9 cellular contexts compared by ENCODE assay signal in the genomic region with DNA sequence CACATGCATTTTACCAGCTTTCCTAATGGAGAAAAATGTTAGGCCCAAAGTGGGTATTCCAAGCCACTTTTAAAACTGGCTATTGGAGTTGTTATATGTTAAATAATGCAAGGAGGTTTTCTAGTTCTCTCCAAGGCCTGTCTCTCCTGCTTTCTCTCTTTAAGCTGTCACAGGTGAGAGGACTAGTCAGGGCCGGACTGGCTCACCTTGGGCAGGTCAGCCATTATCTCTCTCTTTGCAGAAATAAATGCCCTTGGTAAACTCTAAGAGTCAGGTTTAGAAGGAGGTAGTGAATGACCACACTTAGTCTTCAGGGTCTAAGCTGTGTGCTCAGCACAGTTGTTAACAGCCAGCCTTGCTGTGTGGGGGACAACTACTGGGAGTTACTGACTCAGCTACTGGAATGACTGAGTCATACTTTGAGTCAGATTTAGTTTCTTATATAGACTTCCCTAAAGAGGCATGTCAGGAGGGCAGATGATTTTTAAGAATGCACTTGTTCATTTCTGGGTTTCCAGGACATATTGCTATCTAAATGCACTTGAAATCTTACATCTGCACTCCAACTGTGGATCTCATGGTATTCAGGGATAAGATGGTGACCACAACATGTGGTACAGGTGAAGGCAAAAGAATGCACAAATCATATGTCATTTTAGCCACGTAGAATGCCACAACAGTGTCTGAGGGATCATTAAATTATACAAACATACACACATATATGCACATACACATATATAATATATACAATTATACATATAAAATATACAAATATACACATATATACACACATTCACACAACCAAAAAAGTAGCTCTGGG.
DNase-seq lines count a peak whose midpoint lies in the region; ATAC-seq and TF ChIP-seq lines count a peak whose summit lies in the region.
"Had no signal": no experiment of that assay in that cellular context is flagged by ENCODE, and none has a peak within 500 bp of the region (broad histone marks: within the 10 kb centered on the region; RNA-seq: fewer than 3 reads in every experiment).

No MANE protein-coding gene starts in this region.

- no peak for TF ChIP-seq CTCF in nephron progenitor cell (IDR thresholded peaks at IDR 0.05)

- 77% methylated on average over 2 of the region's 2 CpGs for WGBS in HUES64

- ATAC-seq in GM18499 (IDR thresholded peaks at IDR 0.05; ENCODE audit: insufficient read depth, unreplicated experiment) (peak; percentile 100), GM21786 (IDR thresholded peaks at IDR 0.05; ENCODE audit: unreplicated experiment) (peak; percentile 96)

- H3K9ac ChIP-seq in HUES64 (ENCODE audit: low read depth, low read length) (no peak overlapping the region), Karpas-422 (ENCODE audit: low read length) (no peak overlapping the region)
- H3K9ac ChIP-seq: parathyroid adenoma had no signal

- H3K4me1 ChIP-seq in HUES64 (ENCODE audit: insufficient read depth, low read length) = peaks cover 26% of the 10 kb centered on the region
- no peaks in the 10 kb centered on the region for H3K4me1 ChIP-seq in Karpas-422 (ENCODE audit: low read length)
- H3K4me1 ChIP-seq: parathyroid adenoma had no signal

- H3K79me2 ChIP-seq in Karpas-422 (ENCODE audit: low read length) = no peaks in the 10 kb centered on the region
- H3K79me2 ChIP-seq: parathyroid adenoma had no signal

- DNase-seq in amniotic epithelial cell (ENCODE audit: low read depth) (peak; percentile 88), nephron progenitor cell (no peak), NCI-H524 treated with DMSO at 0.1 percent for 48 hours (lab: John Stamatoyannopoulos, UW) (no peak), SK-N-DZ (ENCODE audit: low spot score) (no peak), Karpas-422 (no peak)

- peak overlapping the region; percentile 28; the same call in 1 of the 2 replicates for H3K27ac ChIP-seq in HUES64 (ENCODE audit: low read depth, low read length)
- no peak overlapping the region for H3K27ac ChIP-seq in Karpas-422 (ENCODE audit: low read length)
- H3K27ac ChIP-seq: parathyroid adenoma had no signal

- peaks cover 14% of the 10 kb centered on the region for H3K4me1 Mint-ChIP-seq in nephron progenitor cell

- H3K4me2 ChIP-seq in Karpas-422 (ENCODE audit: low read depth, low read length, poor library complexity, severe bottlenecking) = no peak overlapping the region

- H3K27me3 ChIP-seq in HUES64 (ENCODE audit: insufficient read depth, low read length) (no peaks in the 10 kb centered on the region), Karpas-422 (ENCODE audit: low read length) (no peaks in the 10 kb centered on the region)

- no peak overlapping the region for H2AFZ ChIP-seq in Karpas-422 (ENCODE audit: low read length)
- H2AFZ ChIP-seq: parathyroid adenoma had no signal

- peak overlapping the region; percentile 44 for H3K27ac Mint-ChIP-seq in nephron progenitor cell

- H3K9me3 Mint-ChIP-seq in nephron progenitor cell = no peaks in the 10 kb centered on the region

- no peaks in the 10 kb centered on the region for H3K36me3 Mint-ChIP-seq in nephron progenitor cell (ENCODE audit: low read depth)

- no peaks in the 10 kb centered on the region for H3K27me3 Mint-ChIP-seq in nephron progenitor cell (ENCODE audit: low read depth, poor library complexity)

- no peaks in the 10 kb centered on the region for H3K9me3 ChIP-seq in HUES64 (ENCODE audit: insufficient read depth, low read depth, low read length)
- H3K9me3 ChIP-seq in Karpas-422 (ENCODE audit: low read length) = no peaks in the 10 kb centered on the region

- no peak overlapping the region for H3K4me3 Mint-ChIP-seq in nephron progenitor cell

- H3K9me2 ChIP-seq in Karpas-422 (replicated peaks; ENCODE audit: insufficient read depth, low read length) = no peaks in the 10 kb centered on the region

- H3K36me3 ChIP-seq in HUES64 (ENCODE audit: insufficient read depth, low read length) (no peaks in the 10 kb centered on the region), Karpas-422 (ENCODE audit: insufficient read depth, low read length) (no peaks in the 10 kb centered on the region)

- H3K4me3 ChIP-seq in HUES64 (ENCODE audit: low read length) (no peak overlapping the region), Karpas-422 (ENCODE audit: low read length) (no peak overlapping the region)

- H4K20me1 ChIP-seq in Karpas-422 (ENCODE audit: insufficient read depth, low read depth, low read length) = no peaks in the 10 kb centered on the region
